1 cellular context compared by ENCODE assay signal in the genomic region with DNA sequence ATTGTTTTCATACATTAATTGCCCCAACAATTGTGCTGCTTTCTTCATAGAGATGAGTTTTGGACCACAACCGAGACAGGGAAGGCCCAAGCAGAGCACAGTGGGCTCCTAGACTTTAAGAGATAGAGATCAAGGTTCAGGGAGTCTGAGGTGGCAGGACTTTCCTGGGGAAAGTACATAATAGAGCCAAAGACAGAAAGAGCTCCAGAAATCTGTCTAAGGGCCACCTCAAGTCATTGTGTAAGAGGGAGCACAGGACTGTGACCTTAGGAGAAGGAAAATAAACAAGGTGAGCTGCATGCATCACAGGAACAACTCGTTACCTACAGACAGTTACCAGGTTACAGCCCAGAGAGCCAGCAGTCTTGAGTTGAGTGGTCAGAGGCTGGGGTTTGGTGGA.
A peak's percentile ranks its signal among the peaks of the same experiment; 100 is the strongest.
TF ChIP-seq lines count a peak whose summit lies in the region.

No MANE protein-coding gene starts in this region.

TF ChIP-seq in GM12878, 131 proteins besides CTCF, POLR2A, EP300 and RAD21:
- no peak for TF ChIP-seq SUZ12 (IDR thresholded peaks at IDR 0.05; ENCODE audit: unreplicated experiment)
- TF ChIP-seq RELA (IDR thresholded peaks at IDR 0.05; ENCODE audit: borderline replicate concordance, partially characterized antibody): peak; percentile 58
- TF ChIP-seq MTA3 (IDR thresholded peaks at IDR 0.05; ENCODE audit: borderline replicate concordance, low read length): peak; percentile 45
- TF ChIP-seq CREM (IDR thresholded peaks at IDR 0.05; ENCODE audit: low read depth): peak; percentile 22; the same call in 1 of the 2 replicates
- TF ChIP-seq, protein P1, sequence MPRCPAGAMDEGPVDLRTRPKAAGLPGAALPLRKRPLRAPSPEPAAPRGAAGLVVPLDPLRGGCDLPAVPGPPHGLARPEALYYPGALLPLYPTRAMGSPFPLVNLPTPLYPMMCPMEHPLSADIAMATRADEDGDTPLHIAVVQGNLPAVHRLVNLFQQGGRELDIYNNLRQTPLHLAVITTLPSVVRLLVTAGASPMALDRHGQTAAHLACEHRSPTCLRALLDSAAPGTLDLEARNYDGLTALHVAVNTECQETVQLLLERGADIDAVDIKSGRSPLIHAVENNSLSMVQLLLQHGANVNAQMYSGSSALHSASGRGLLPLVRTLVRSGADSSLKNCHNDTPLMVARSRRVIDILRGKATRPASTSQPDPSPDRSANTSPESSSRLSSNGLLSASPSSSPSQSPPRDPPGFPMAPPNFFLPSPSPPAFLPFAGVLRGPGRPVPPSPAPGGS (IDR thresholded peaks at IDR 0.05; ENCODE audit: borderline replicate concordance, insufficient read depth, low read depth, low read length, poor library complexity, severe bottlenecking): peak; percentile 54
- TF ChIP-seq SREBF1 (IDR thresholded peaks at IDR 0.05; ENCODE audit: low read length): no peak
- TF ChIP-seq RUNX3 (IDR thresholded peaks at IDR 0.05; ENCODE audit: low read length): peak; percentile 43; the same call in 1 of the 2 replicates
- TF ChIP-seq IKZF1 (conservative IDR thresholded peaks at IDR 0.05): peak; percentile 33; the same call in 1 of the 2 replicates
- peak; percentile 67 for TF ChIP-seq NR2F1 (conservative IDR thresholded peaks at IDR 0.05)
- TF ChIP-seq MYC (IDR thresholded peaks at IDR 0.05; ENCODE audit: insufficient read depth, insufficient read length, insufficient replicate concordance, low read length, severe bottlenecking): no peak
- TF ChIP-seq ASH2L (IDR thresholded peaks at IDR 0.05; ENCODE audit: borderline replicate concordance, low read depth): no peak
- 0 out of 2 replicates have a peak, but pooled peaks have one; percentile 8 for TF ChIP-seq GABPA (IDR thresholded peaks at IDR 0.05; ENCODE audit: low read depth)
- 0 out of 2 replicates have a peak, but pooled peaks have one; percentile 21 for TF ChIP-seq CREB1 (IDR thresholded peaks at IDR 0.05; ENCODE audit: low read depth)
- peak in 1 of 2 experiments; percentile 17; a peak in 1 of 3 replicates for TF ChIP-seq EGR1 (IDR thresholded peaks at IDR 0.05; ENCODE audit: borderline replicate concordance in 1 of 2, low read depth in 2 of 2, low read length in 2 of 2)
- no peak for TF ChIP-seq LARP7 (IDR thresholded peaks at IDR 0.05)
- no peak for TF ChIP-seq POLR2AphosphoS5 (IDR thresholded peaks at IDR 0.05; ENCODE audit: low read length)
- no peak for TF ChIP-seq BCLAF1 (IDR thresholded peaks at IDR 0.05)
- TF ChIP-seq NFIC (IDR thresholded peaks at IDR 0.05; ENCODE audit: low read depth, low read length): peak; percentile 68
- peak; percentile 16 for TF ChIP-seq SKIL (IDR thresholded peaks at IDR 0.05; ENCODE audit: low read depth, poor library complexity, severe bottlenecking)
- TF ChIP-seq EED (IDR thresholded peaks at IDR 0.05; ENCODE audit: low read depth): peak; percentile 72
- TF ChIP-seq PAX5 (IDR thresholded peaks at IDR 0.05; ENCODE audit: borderline replicate concordance, low read depth, low read length): peak; percentile 38; the same call in 1 of the 2 replicates
- TF ChIP-seq RB1 (IDR thresholded peaks at IDR 0.05; ENCODE audit: borderline replicate concordance): no peak
- TF ChIP-seq SMC3 (IDR thresholded peaks at IDR 0.05; ENCODE audit: borderline replicate concordance, low read length): peak; percentile 15; the same call in 1 of the 2 replicates
- TF ChIP-seq MTA2 (IDR thresholded peaks at IDR 0.05; ENCODE audit: low read depth): peak; percentile 9; the same call in 1 of the 2 replicates
